2 cellular contexts compared by ENCODE assay signal in the genomic region with DNA sequence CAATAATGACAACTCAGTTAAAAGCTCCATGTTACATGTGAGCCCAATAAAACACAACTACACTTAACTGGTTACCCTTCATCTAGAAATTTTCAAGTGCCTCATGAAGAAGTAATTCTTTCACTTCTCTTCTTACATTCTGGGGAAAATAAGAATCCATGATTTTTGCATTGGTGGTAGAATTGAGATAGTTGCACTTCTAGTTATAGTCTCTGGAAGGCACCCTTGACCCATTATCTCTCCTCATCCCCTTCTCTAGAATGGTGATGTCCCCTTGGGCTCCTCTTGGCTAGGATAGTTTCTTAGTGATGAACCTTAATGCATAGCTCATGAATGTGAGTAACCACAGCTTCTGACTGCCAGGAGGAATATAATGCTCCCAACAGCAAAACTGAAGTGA.
TF ChIP-seq lines count a peak whose summit lies in the region.

No MANE protein-coding gene starts in this region.

TF ChIP-seq in SK-N-SH, 30 proteins besides CTCF, POLR2A, EP300 and RAD21 (continued from another document):
- TF ChIP-seq, protein P1, sequence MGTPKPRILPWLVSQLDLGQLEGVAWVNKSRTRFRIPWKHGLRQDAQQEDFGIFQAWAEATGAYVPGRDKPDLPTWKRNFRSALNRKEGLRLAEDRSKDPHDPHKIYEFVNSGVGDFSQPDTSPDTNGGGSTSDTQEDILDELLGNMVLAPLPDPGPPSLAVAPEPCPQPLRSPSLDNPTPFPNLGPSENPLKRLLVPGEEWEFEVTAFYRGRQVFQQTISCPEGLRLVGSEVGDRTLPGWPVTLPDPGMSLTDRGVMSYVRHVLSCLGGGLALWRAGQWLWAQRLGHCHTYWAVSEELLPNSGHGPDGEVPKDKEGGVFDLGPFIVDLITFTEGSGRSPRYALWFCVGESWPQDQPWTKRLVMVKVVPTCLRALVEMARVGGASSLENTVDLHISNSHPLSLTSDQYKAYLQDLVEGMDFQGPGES (IDR thresholded peaks at IDR 0.05; ENCODE audit: low read depth, low read length) = no peak
- TF ChIP-seq TCF12 (IDR thresholded peaks at IDR 0.05) (no peak), FOSL2 (IDR thresholded peaks at IDR 0.05; ENCODE audit: borderline replicate concordance, low read depth) (no peak), CHD2 (IDR thresholded peaks at IDR 0.05; ENCODE audit: low read length, partially characterized antibody) (no peak), RXRA (IDR thresholded peaks at IDR 0.05; ENCODE audit: borderline replicate concordance, low read depth) (no peak), GATA2 (CRISPR knock-in tag; IDR thresholded peaks at IDR 0.05) (no peak), SIN3A (IDR thresholded peaks at IDR 0.05; ENCODE audit: borderline replicate concordance, low read depth, low read length) (no peak), EZH2phosphoT487 (IDR thresholded peaks at IDR 0.05; ENCODE audit: borderline replicate concordance, low read depth) (no peak), JUND (IDR thresholded peaks at IDR 0.05) (no peak), RCOR1 (IDR thresholded peaks at IDR 0.05; ENCODE audit: low read length) (no peak), FOXJ3 (CRISPR knock-in tag; IDR thresholded peaks at IDR 0.05) (no peak), TEAD4 (IDR thresholded peaks at IDR 0.05; ENCODE audit: borderline replicate concordance, insufficient read depth) (no peak)
- TF ChIP-seq, protein P2, sequence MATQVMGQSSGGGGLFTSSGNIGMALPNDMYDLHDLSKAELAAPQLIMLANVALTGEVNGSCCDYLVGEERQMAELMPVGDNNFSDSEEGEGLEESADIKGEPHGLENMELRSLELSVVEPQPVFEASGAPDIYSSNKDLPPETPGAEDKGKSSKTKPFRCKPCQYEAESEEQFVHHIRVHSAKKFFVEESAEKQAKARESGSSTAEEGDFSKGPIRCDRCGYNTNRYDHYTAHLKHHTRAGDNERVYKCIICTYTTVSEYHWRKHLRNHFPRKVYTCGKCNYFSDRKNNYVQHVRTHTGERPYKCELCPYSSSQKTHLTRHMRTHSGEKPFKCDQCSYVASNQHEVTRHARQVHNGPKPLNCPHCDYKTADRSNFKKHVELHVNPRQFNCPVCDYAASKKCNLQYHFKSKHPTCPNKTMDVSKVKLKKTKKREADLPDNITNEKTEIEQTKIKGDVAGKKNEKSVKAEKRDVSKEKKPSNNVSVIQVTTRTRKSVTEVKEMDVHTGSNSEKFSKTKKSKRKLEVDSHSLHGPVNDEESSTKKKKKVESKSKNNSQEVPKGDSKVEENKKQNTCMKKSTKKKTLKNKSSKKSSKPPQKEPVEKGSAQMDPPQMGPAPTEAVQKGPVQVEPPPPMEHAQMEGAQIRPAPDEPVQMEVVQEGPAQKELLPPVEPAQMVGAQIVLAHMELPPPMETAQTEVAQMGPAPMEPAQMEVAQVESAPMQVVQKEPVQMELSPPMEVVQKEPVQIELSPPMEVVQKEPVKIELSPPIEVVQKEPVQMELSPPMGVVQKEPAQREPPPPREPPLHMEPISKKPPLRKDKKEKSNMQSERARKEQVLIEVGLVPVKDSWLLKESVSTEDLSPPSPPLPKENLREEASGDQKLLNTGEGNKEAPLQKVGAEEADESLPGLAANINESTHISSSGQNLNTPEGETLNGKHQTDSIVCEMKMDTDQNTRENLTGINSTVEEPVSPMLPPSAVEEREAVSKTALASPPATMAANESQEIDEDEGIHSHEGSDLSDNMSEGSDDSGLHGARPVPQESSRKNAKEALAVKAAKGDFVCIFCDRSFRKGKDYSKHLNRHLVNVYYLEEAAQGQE (IDR thresholded peaks at IDR 0.05; ENCODE audit: low read depth, low read length) = no peak
- TF ChIP-seq, protein P3, sequence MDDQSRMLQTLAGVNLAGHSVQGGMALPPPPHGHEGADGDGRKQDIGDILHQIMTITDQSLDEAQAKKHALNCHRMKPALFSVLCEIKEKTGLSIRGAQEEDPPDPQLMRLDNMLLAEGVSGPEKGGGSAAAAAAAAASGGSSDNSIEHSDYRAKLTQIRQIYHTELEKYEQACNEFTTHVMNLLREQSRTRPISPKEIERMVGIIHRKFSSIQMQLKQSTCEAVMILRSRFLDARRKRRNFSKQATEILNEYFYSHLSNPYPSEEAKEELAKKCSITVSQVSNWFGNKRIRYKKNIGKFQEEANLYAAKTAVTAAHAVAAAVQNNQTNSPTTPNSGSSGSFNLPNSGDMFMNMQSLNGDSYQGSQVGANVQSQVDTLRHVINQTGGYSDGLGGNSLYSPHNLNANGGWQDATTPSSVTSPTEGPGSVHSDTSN (IDR thresholded peaks at IDR 0.05) = no peak
TF ChIP-seq in SK-N-SH: peak in this region for 0.

TF ChIP-seq in SK-N-SH treated with all-trans-retinoic acid at 6 μM for 48 hours, 23 proteins besides CTCF, POLR2A, EP300 and RAD21 (continued from another document):
- TF ChIP-seq ISL1 (CRISPR knock-in tag; IDR thresholded peaks at IDR 0.05) (no peak), OSR1 (CRISPR knock-in tag; IDR thresholded peaks at IDR 0.05) (no peak), ARNTL (CRISPR knock-in tag; IDR thresholded peaks at IDR 0.05; ENCODE audit: borderline replicate concordance, low read depth) (no peak), SNAI2 (CRISPR knock-in tag; IDR thresholded peaks at IDR 0.05) (no peak), RARB (CRISPR knock-in tag; IDR thresholded peaks at IDR 0.05) (no peak), BACH2 (CRISPR knock-in tag; IDR thresholded peaks at IDR 0.05; ENCODE audit: borderline replicate concordance) (no peak), ZNF70 (CRISPR knock-in tag; IDR thresholded peaks at IDR 0.05) (no peak), ZNF565 (CRISPR knock-in tag; conservative IDR thresholded peaks at IDR 0.05; ENCODE audit: low read depth) (no peak), GLIS3 (CRISPR knock-in tag; IDR thresholded peaks at IDR 0.05) (no peak)
- TF ChIP-seq, protein P4, sequence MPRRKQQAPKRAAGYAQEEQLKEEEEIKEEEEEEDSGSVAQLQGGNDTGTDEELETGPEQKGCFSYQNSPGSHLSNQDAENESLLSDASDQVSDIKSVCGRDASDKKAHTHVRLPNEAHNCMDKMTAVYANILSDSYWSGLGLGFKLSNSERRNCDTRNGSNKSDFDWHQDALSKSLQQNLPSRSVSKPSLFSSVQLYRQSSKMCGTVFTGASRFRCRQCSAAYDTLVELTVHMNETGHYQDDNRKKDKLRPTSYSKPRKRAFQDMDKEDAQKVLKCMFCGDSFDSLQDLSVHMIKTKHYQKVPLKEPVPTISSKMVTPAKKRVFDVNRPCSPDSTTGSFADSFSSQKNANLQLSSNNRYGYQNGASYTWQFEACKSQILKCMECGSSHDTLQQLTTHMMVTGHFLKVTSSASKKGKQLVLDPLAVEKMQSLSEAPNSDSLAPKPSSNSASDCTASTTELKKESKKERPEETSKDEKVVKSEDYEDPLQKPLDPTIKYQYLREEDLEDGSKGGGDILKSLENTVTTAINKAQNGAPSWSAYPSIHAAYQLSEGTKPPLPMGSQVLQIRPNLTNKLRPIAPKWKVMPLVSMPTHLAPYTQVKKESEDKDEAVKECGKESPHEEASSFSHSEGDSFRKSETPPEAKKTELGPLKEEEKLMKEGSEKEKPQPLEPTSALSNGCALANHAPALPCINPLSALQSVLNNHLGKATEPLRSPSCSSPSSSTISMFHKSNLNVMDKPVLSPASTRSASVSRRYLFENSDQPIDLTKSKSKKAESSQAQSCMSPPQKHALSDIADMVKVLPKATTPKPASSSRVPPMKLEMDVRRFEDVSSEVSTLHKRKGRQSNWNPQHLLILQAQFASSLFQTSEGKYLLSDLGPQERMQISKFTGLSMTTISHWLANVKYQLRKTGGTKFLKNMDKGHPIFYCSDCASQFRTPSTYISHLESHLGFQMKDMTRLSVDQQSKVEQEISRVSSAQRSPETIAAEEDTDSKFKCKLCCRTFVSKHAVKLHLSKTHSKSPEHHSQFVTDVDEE (CRISPR knock-in tag; IDR thresholded peaks at IDR 0.05) = no peak
- TF ChIP-seq, protein P5, sequence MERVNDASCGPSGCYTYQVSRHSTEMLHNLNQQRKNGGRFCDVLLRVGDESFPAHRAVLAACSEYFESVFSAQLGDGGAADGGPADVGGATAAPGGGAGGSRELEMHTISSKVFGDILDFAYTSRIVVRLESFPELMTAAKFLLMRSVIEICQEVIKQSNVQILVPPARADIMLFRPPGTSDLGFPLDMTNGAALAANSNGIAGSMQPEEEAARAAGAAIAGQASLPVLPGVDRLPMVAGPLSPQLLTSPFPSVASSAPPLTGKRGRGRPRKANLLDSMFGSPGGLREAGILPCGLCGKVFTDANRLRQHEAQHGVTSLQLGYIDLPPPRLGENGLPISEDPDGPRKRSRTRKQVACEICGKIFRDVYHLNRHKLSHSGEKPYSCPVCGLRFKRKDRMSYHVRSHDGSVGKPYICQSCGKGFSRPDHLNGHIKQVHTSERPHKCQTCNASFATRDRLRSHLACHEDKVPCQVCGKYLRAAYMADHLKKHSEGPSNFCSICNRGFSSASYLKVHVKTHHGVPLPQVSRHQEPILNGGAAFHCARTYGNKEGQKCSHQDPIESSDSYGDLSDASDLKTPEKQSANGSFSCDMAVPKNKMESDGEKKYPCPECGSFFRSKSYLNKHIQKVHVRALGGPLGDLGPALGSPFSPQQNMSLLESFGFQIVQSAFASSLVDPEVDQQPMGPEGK (CRISPR knock-in tag; IDR thresholded peaks at IDR 0.05; ENCODE audit: borderline replicate concordance) = no peak
TF ChIP-seq in SK-N-SH treated with all-trans-retinoic acid at 6 μM for 48 hours: peak in this region for 0.
